In genomic region chr7:55532150-55532917, GRCh38 we compare ENCODE assay signal across 1 cellular context.
TF ChIP-seq lines count a peak whose summit lies in the region.

No MANE protein-coding gene starts in this region.

TF ChIP-seq in GM23338, 12 proteins besides CTCF, POLR2A, EP300 and RAD21:
- TF ChIP-seq ZNF462 (CRISPR knock-in tag; IDR thresholded peaks at IDR 0.05) = no peak
- no peak for TF ChIP-seq EZH2phosphoT487 (IDR thresholded peaks at IDR 0.05; ENCODE audit: unreplicated experiment)
- TF ChIP-seq POLR2AphosphoS5 (IDR thresholded peaks at IDR 0.05; ENCODE audit: low read depth) = no peak
- no peak for TF ChIP-seq REST (IDR thresholded peaks at IDR 0.05; ENCODE audit: unreplicated experiment)
- no peak for TF ChIP-seq ZNF114 (CRISPR knock-in tag; IDR thresholded peaks at IDR 0.05)
- no peak for TF ChIP-seq STAT1 (IDR thresholded peaks at IDR 0.05; ENCODE audit: unreplicated experiment)
- TF ChIP-seq NANOG (IDR thresholded peaks at IDR 0.05; ENCODE audit: borderline replicate concordance) = no peak
- TF ChIP-seq CREB1 (CRISPR knock-in tag; IDR thresholded peaks at IDR 0.05; ENCODE audit: low read depth) = no peak
- no peak for TF ChIP-seq ETS1 (IDR thresholded peaks at IDR 0.05)
